In genomic region chr11:115503083-115503885, GRCh38 we compare ENCODE assay signal across 8 cellular contexts. TPM values are rescaled to one million over a fixed set of nuclear protein-coding genes. Genes with fewer than 3 reads are reported as not detected.
DNase-seq lines count a peak whose midpoint lies in the region; ATAC-seq, FAIRE-seq and TF ChIP-seq lines count a peak whose summit lies in the region.

No MANE protein-coding gene starts in this region.

- H3K36me3 Mint-ChIP-seq in immature natural killer cell, result peaks cover 0 to 4% (median 0%) of the 10 kb centered on the region in 3 donors

- H3K4me1 ChIP-seq in breast epithelium (no peaks in the 10 kb centered on the region), sigmoid colon (peaks cover 0 to 32% (median 23%) of the 10 kb centered on the region in 4 donors)

- peaks cover 5 to 14% (median 7%) of the 10 kb centered on the region in 3 donors for H3K27me3 Mint-ChIP-seq in immature natural killer cell (ENCODE audit: low read depth in 3 of 3)

- peaks cover 10 to 13% of the 10 kb centered on the region in 2 donors for H3K4me1 Mint-ChIP-seq in immature natural killer cell

- no peak for TF ChIP-seq POLR2A in breast epithelium (IDR thresholded peaks at IDR 0.05)
- TF ChIP-seq POLR2A in sigmoid colon (IDR thresholded peaks at IDR 0.05), result no peak

- peaks cover 0 to 19% (median 3%) of the 10 kb centered on the region in 6 donors for H3K9me3 Mint-ChIP-seq in immature natural killer cell

- H3K4me3 Mint-ChIP-seq in immature natural killer cell, result peak overlapping the region; percentile 58 to 87 (median 71)

- intact Hi-C loops in breast epithelium (cut with DNase I; ENCODE audit: low total_unique reads) (no loop called here), sigmoid colon (cut with DNase I) (loop anchor here (10.0 kb wide), 2 partner anchors 98 to 202 kb away; no protein-coding TSS in a partner anchor)

- peak overlapping the region; percentile 46 to 72 (median 67) for H3K4me3 ChIP-seq in breast epithelium
- H3K4me3 ChIP-seq in sigmoid colon, result peak overlapping the region; percentile 55 to 70 (median 66)

- DNase-seq in DMS79 treated with DMSO at 0.1 percent for 48 hours (lab: John Stamatoyannopoulos, UW) (peak; percentile 59), HuH-7 (ENCODE audit: low spot score) (peak; percentile 48), RCC 7860 (ENCODE audit: low spot score) (peak; percentile 55), breast epithelium (ENCODE audit: low spot score in 2 of 2) (peak; percentile 48 to 61), immature natural killer cell (peak in 2 of 3 donors; percentile 8 to 42), sigmoid colon (peak; percentile 81), GM19239 (ENCODE audit: insufficient read length, low spot score) (no peak)

- H3K27ac Mint-ChIP-seq in immature natural killer cell, result peak overlapping the region in 1 of 6 donors; percentile 57

- H3K27ac ChIP-seq in breast epithelium (peak overlapping the region; percentile 81 to 82), sigmoid colon (peak overlapping the region; percentile 71 to 88 (median 86))

- FAIRE-seq in RCC 7860 (lab: Jason Lieb, UNC) (no peak), GM19239 (lab: Jason Lieb, UNC) (no peak)

- TF ChIP-seq EP300 in sigmoid colon (IDR thresholded peaks at IDR 0.05), result no peak

- peaks cover 4 to 5% of the 10 kb centered on the region in 2 donors for H3K27me3 ChIP-seq in breast epithelium
- H3K27me3 ChIP-seq in sigmoid colon, result peaks cover 0 to 31% (median 0%) of the 10 kb centered on the region in 3 donors

- H3K9me3 ChIP-seq in breast epithelium (no peaks in the 10 kb centered on the region), sigmoid colon (no peaks in the 10 kb centered on the region)

- TF ChIP-seq CTCF in breast epithelium (IDR thresholded peaks at IDR 0.05), result peak in 2 of 3 donors; percentile 13 to 20
- TF ChIP-seq CTCF in sigmoid colon (IDR thresholded peaks at IDR 0.05), result peak in 3 of 4 experiments; percentile 10 to 38 (median 32)

- H3K36me3 ChIP-seq in breast epithelium, result no peaks in the 10 kb centered on the region
- no peaks in the 10 kb centered on the region for H3K36me3 ChIP-seq in sigmoid colon

- 1 to 2% methylated on average over 77 of the region's 77 CpGs for WGBS in sigmoid colon, 2 donors

- no peak for ATAC-seq in HG03139 (IDR thresholded peaks at IDR 0.05; ENCODE audit: unreplicated experiment)

RNA-seq across cellular contexts. Expression of gene CADM1, which starts 0.9 kb away (rescaled TPM):
- 10 to 100 TPM in 2 of 3 donors, 1 to 10 TPM in 1; 5.3 to 48.4 (median 33.1) TPM for total RNA-seq in breast epithelium
- 1 to 10 TPM; 1.0 to 2.4 (median 1.1) TPM for polyA plus RNA-seq in immature natural killer cell
- 10 to 100 TPM; 15.6 to 25.2 (median 20.2) TPM for total RNA-seq in sigmoid colon
- 1 to 10 TPM in 2 of 3 donors, under 1 TPM in 1; 0.69 to 6.2 (median 1.2) TPM for polyA plus RNA-seq in sigmoid colon
